In genomic region chr12:98503343-98503592, GRCh38 we compare ENCODE assay signal across 8 cellular contexts. TPM values are rescaled to one million over a fixed set of nuclear protein-coding genes. Genes with fewer than 3 reads are reported as not detected.
A peak's percentile ranks its signal among the peaks of the same experiment; 100 is the strongest.
DNase-seq lines count a peak whose midpoint lies in the region; ATAC-seq and TF ChIP-seq lines count a peak whose summit lies in the region.

No MANE protein-coding gene starts in this region.

- peaks cover 10% of the 10 kb centered on the region for H3K36me3 Mint-ChIP-seq in activated naive CD4-positive, alpha-beta T cell treated with anti-CD3 and anti-CD28 coated beads, Interleukin-2, amount 10 ng/mL, durations not matched to agents 7 days and 5 days

- H3K4me3 Mint-ChIP-seq in activated naive CD4-positive, alpha-beta T cell treated with anti-CD3 and anti-CD28 coated beads, Interleukin-2, amount 10 ng/mL, durations not matched to agents 7 days and 5 days, result peak overlapping the region; percentile 91

- DNase-seq in Daoy (ENCODE audit: low read depth) (peak; percentile 92), SJSA1 (ENCODE audit: low read depth in 1 of 2, low spot score in 2 of 2) (peak in 1 of 2 experiments; percentile 86), germinal center (ENCODE audit: low spot score) (peak; percentile 76), non-pigmented ciliary epithelial cell (ENCODE audit: low read depth) (peak; percentile 72), suprapubic skin (ENCODE audit: low spot score in 2 of 2) (peak; percentile 93)
- DNase-seq in activated naive CD4-positive, alpha-beta T cell treated with anti-CD3 and anti-CD28 coated beads, Interleukin-2, amount 10 ng/mL, durations not matched to agents 7 days and 5 days, result peak; percentile 88

- peaks cover 31% of the 10 kb centered on the region for H3K4me1 Mint-ChIP-seq in activated naive CD4-positive, alpha-beta T cell treated with anti-CD3 and anti-CD28 coated beads, Interleukin-2, amount 10 ng/mL, durations not matched to agents 7 days and 5 days

- H3K27me3 ChIP-seq in KMS-11 (ENCODE audit: insufficient read depth, low read depth) (no peaks in the 10 kb centered on the region), SJSA1 (replicated peaks) (no peaks in the 10 kb centered on the region), suprapubic skin (no peaks in the 10 kb centered on the region)

- peak overlapping the region; percentile 25; the same call in 1 of the 2 replicates for H3K4me2 ChIP-seq in KMS-11

- peak overlapping the region; percentile 100 for H3K27ac Mint-ChIP-seq in activated naive CD4-positive, alpha-beta T cell treated with anti-CD3 and anti-CD28 coated beads, Interleukin-2, amount 10 ng/mL, durations not matched to agents 7 days and 5 days

- H3K27ac ChIP-seq in KMS-11 (peak overlapping the region; percentile 97), SJSA1 (peak overlapping the region; percentile 90), suprapubic skin (peak overlapping the region; percentile 91)

- H2AFZ ChIP-seq in KMS-11 (ENCODE audit: low read depth), result peak overlapping the region; percentile 86

- TF ChIP-seq CTCF in KMS-11 (conservative IDR thresholded peaks at IDR 0.05; ENCODE audit: low read depth, low read length), result no peak
- TF ChIP-seq CTCF in suprapubic skin (IDR thresholded peaks at IDR 0.05), result no peak

- H3K79me2 ChIP-seq in KMS-11 (ENCODE audit: insufficient read depth, low read depth), result no peaks in the 10 kb centered on the region

- TF ChIP-seq POLR2A in suprapubic skin (IDR thresholded peaks at IDR 0.05), result no peak

- peak; percentile 63 for ATAC-seq in GM21786 (IDR thresholded peaks at IDR 0.05; ENCODE audit: unreplicated experiment)

- 0% methylated on average over 16 of the region's 16 CpGs for WGBS in suprapubic skin

- no peaks in the 10 kb centered on the region for H4K20me1 ChIP-seq in KMS-11 (ENCODE audit: insufficient read depth)

- H3K9ac ChIP-seq in KMS-11, result peak overlapping the region; percentile 91

- no peak for TF ChIP-seq EP300 in suprapubic skin (IDR thresholded peaks at IDR 0.05)

- CTCF ChIA-PET in activated naive CD4-positive, alpha-beta T cell treated with anti-CD3 and anti-CD28 coated beads, Interleukin-2, amount 10 ng/mL, durations not matched to agents 7 days and 5 days (lab: Charles Lee), result interaction anchor here (0.9 kb wide), 1 partner anchor 12 kb away, joined by 4 read pairs; no protein-coding TSS in a partner anchor

- H3K9me3 ChIP-seq in SJSA1 (replicated peaks) (no peaks in the 10 kb centered on the region), suprapubic skin (no peaks in the 10 kb centered on the region)

- H3K4me1 ChIP-seq in KMS-11 (ENCODE audit: low read depth, poor library complexity, severe bottlenecking) (peaks cover 4% of the 10 kb centered on the region), SJSA1 (replicated peaks) (no peaks in the 10 kb centered on the region; the same call in 1 of the 2 replicates), suprapubic skin (peaks cover 18% of the 10 kb centered on the region)

- H3K27me3 Mint-ChIP-seq in activated naive CD4-positive, alpha-beta T cell treated with anti-CD3 and anti-CD28 coated beads, Interleukin-2, amount 10 ng/mL, durations not matched to agents 7 days and 5 days, result peaks cover 22% of the 10 kb centered on the region

- H3K36me3 ChIP-seq in KMS-11 (ENCODE audit: insufficient read depth) (no peaks in the 10 kb centered on the region), SJSA1 (no peaks in the 10 kb centered on the region), suprapubic skin (no peaks in the 10 kb centered on the region)

- peaks cover 3% of the 10 kb centered on the region for H3K9me3 Mint-ChIP-seq in activated naive CD4-positive, alpha-beta T cell treated with anti-CD3 and anti-CD28 coated beads, Interleukin-2, amount 10 ng/mL, durations not matched to agents 7 days and 5 days

- H3K4me3 ChIP-seq in KMS-11 (IDR thresholded peaks at IDR 0.05; ENCODE audit: insufficient read depth, low read depth, low read length) (no peak overlapping the region), SJSA1 (peak overlapping the region; percentile 54), suprapubic skin (peak overlapping the region; percentile 74)

RNA-seq across cellular contexts. Expression of gene TMPO, which starts 12.1 kb away (rescaled TPM):
- 294 and 355 TPM in 2 replicates for total RNA-seq in Daoy (2014; rRNA removed; shearing (Covaris generic))
- 271 and 276 TPM in 2 replicates for total RNA-seq in SJSA1 (2014; rRNA removed; shearing (Covaris generic))
- total RNA-seq in suprapubic skin, result 10 to 100 TPM; 45.7 to 66.5 (median 51.0) TPM
